In the genomic region with DNA sequence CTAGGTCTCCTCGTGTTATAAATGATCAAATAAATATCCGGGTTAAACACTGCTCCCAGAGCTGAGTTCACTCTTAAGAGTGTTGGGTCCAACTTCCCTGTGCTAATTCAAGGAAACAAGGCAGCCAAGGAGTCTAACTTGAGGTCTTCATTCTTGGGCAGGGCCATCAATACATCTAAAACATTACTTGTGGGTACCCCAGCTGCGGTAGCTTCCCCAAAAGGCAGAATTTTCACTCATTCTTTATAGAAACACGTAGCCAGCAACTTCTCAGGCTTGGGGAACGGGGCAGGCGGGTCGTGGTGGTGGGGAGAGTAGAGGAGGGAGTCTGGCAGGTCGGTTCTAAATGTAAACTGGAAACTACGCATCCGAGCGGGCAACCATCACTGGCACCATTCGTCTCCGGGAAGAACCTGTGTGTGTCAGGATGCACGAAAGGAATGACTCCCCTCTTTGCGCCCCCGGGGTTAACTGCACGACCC, we compare ENCODE assay signal across 8 cellular contexts. TPM values are rescaled to one million over a fixed set of nuclear protein-coding genes. Genes with fewer than 3 reads are reported as not detected.
DNase-seq lines count a peak whose midpoint lies in the region; ATAC-seq and TF ChIP-seq lines count a peak whose summit lies in the region.

No MANE protein-coding gene starts in this region.

- intact Hi-C loops in transverse colon (cut with DNase I; ENCODE audit: low total_unique reads) = no loop called here

- DNase-seq in stimulated activated CD8-positive, alpha-beta memory T cell treated with anti-CD3 and anti-CD28 coated beads, Interleukin-12 subunit alpha, Interleukin-12 subunit beta, amount 100 ng/mL, for 1 hour (ENCODE audit: low read depth) = peak; percentile 6
- no peak for DNase-seq in stimulated activated CD8-positive, alpha-beta memory T cell treated with anti-CD3 and anti-CD28 coated beads, Interleukin-4, amount 100 ng/mL, for 48 hours
- DNase-seq in RWPE2 (ENCODE audit: low spot score) (no peak), coronary artery (ENCODE audit: low spot score) (no peak), lung (ENCODE audit: low spot score) (no peak), transverse colon (peak; percentile 31)

- H3K4me1 ChIP-seq in RWPE2 (ENCODE audit: insufficient read depth, poor library complexity, severe bottlenecking) (peaks cover 8% of the 10 kb centered on the region), lung (ENCODE audit: control insufficient read depth in 2 of 2, insufficient read depth in 2 of 2, low read length in 2 of 2) (peaks cover 2 to 4% of the 10 kb centered on the region in 2 donors), transverse colon (peaks cover 8 to 28% (median 16%) of the 10 kb centered on the region in 4 donors)

- ATAC-seq in RWPE2 (ENCODE audit: low read depth) (peak; percentile 2; the same call in 2 of the 3 replicates), lung (ENCODE audit: insufficient read depth, low FRiP score) (no peak), GM18861 (IDR thresholded peaks at IDR 0.05; ENCODE audit: unreplicated experiment) (no peak), HG03565 (IDR thresholded peaks at IDR 0.05; ENCODE audit: unreplicated experiment) (no peak)

- 1% methylated on average over 17 of the region's 17 CpGs for WGBS in lung, 2 donors
- WGBS in transverse colon (ENCODE audit: low coverage in 1 of 2), 2 donors = 2 to 3% methylated on average over 5 to 17 of the region's 17 CpGs

- H3K36me3 ChIP-seq in RWPE2 (ENCODE audit: low read depth) (no peaks in the 10 kb centered on the region), lung (ENCODE audit: control insufficient read depth in 2 of 2, insufficient read depth in 2 of 2, low read length in 2 of 2) (no peaks in the 10 kb centered on the region), transverse colon (no peaks in the 10 kb centered on the region)

- H3K27ac ChIP-seq in RWPE2 (ENCODE audit: poor library complexity, severe bottlenecking) (peak overlapping the region; percentile 76), coronary artery (peak overlapping the region; percentile 88 to 96), lung (ENCODE audit: low read depth in 1 of 2, low read length in 1 of 2) (peak overlapping the region; percentile 86 to 94), transverse colon (peak overlapping the region; percentile 96 to 99 (median 98))

- no peak for TF ChIP-seq EP300 in transverse colon (IDR thresholded peaks at IDR 0.05; ENCODE audit: low read depth)

- no peaks in the 10 kb centered on the region for H3K27me3 ChIP-seq in RWPE2 (ENCODE audit: insufficient read depth, poor library complexity, severe bottlenecking)
- H3K27me3 ChIP-seq in lung (ENCODE audit: control insufficient read depth, insufficient read depth) = no peaks in the 10 kb centered on the region
- H3K27me3 ChIP-seq in transverse colon = no peaks in the 10 kb centered on the region

- H3K9me3 ChIP-seq in RWPE2 (ENCODE audit: severe bottlenecking) (no peaks in the 10 kb centered on the region), lung (ENCODE audit: control insufficient read depth in 2 of 2, insufficient read depth in 1 of 2, low read length in 1 of 2) (no peaks in the 10 kb centered on the region), transverse colon (no peaks in the 10 kb centered on the region)

- in situ Hi-C loops in transverse colon (cut with MboI; ENCODE audit: low pct_ligation_motif_present in 1 of 4, low pct_unique_long_range_greater_than_20kb in 1 of 4, low sequenced_read_pairs in 3 of 4) = loop anchor here in 2 of 4 donors (10.0 to 25.0 kb wide), 2 partner anchors 46 to 114 kb away; no protein-coding TSS in a partner anchor

- no peak for TF ChIP-seq POLR2A in transverse colon (IDR thresholded peaks at IDR 0.05)

- peak overlapping the region; percentile 98 for H3K4me3 ChIP-seq in RWPE2 (ENCODE audit: severe bottlenecking)
- peak overlapping the region; percentile 92 for H3K4me3 ChIP-seq in coronary artery
- H3K4me3 ChIP-seq in lung = peak overlapping the region; percentile 59
- H3K4me3 ChIP-seq in transverse colon = peak overlapping the region; percentile 75 to 95 (median 92)

- TF ChIP-seq CTCF in RWPE2 (IDR thresholded peaks at IDR 0.05; ENCODE audit: poor library complexity, severe bottlenecking) (no peak), coronary artery (IDR thresholded peaks at IDR 0.05) (no peak), lung (IDR thresholded peaks at IDR 0.05; ENCODE audit: control extremely low read depth, extremely low read depth) (no peak), transverse colon (IDR thresholded peaks at IDR 0.05) (no peak)

RNA-seq across cellular contexts. Expression of gene METTL9, which starts 0.7 kb away (rescaled TPM):
- 100 to 1,000 TPM in 1 of 2 donors, 10 to 100 TPM in 1; 62.8 to 127 TPM for total RNA-seq in lung
- polyA plus RNA-seq in lung = 10 to 100 TPM; 26.6 to 93.4 TPM
- 100 to 1,000 TPM in 1 of 4 donors, 10 to 100 TPM in 3; 41.9 to 116 (median 67.5) TPM for total RNA-seq in transverse colon

RNA-seq across cellular contexts. Expression of gene IGSF6, which starts 53.7 kb away (rescaled TPM):
- total RNA-seq in lung (10 to 100 TPM; 12.2 to 35.7 TPM), transverse colon (1 to 10 TPM in 3 of 4 donors, not detected in 1; 1.2 to 2.4 (median 2.2) TPM)
- 10 to 100 TPM; 41.9 to 54.3 TPM for polyA plus RNA-seq in lung

Comparison
In these comparisons a context has a peak if more than half of its experiments do, and no peak if none do; other contexts are left out.
1. DNase-seq: peak in stimulated activated CD8-positive, alpha-beta memory T cell treated with anti-CD3 and anti-CD28 coated beads, Interleukin-12 subunit alpha, Interleukin-12 subunit beta, amount 100 ng/mL, for 1 hour (single experiment) and transverse colon (single experiment); none in stimulated activated CD8-positive, alpha-beta memory T cell treated with anti-CD3 and anti-CD28 coated beads, Interleukin-4, amount 100 ng/mL, for 48 hours (single experiment), RWPE2 (single experiment), coronary artery (single experiment) and lung (single experiment).
2. Peak in every context shown above with its lines, with median percentiles within 50 percentile points of each other: H3K27ac ChIP-seq and H3K4me3 ChIP-seq.